Comparison of ENCODE assay signal across 19 cellular contexts in genomic region chr10:128025951-128026350, GRCh38.
"Had no signal": no experiment of that assay in that cellular context is flagged by ENCODE, and none has a peak within 500 bp of the region (broad histone marks: within the 10 kb centered on the region; RNA-seq: fewer than 3 reads in every experiment).

No MANE protein-coding gene starts in this region.

- FAIRE-seq: endothelial cell of umbilical vein, small intestine had no signal

- DNase-seq: activated CD4-positive, alpha-beta T cell treated with anti-CD3 and anti-CD28 coated beads, Interleukin-2, amount 50 U/mL, for 1 hour; activated CD4-positive, CD25-positive, alpha-beta regulatory T cell treated with anti-CD3 and anti-CD28 coated beads, Interleukin-2, amount 50 U/mL, for 72 hours; brain microvascular endothelial cell; caudate nucleus; effector memory CD4-positive, alpha-beta T cell; gastrocnemius medialis; hippocampal formation; left cardiac atrium; nephron progenitor cell; right lobe of liver; small intestine; stimulated activated naive CD4-positive, alpha-beta T cell treated with Interleukin-2 at 50 U/mL for 16 hours; upper lobe of right lung had no signal

- H3K4me3 ChIP-seq: ascending aorta, gastrocnemius medialis, right lobe of liver, upper lobe of right lung had no signal

- H3K36me3 Mint-ChIP-seq: activated naive CD4-positive, alpha-beta T cell treated with anti-CD3 and anti-CD28 coated beads, Interleukin-2, amount 50 U/mL, for 72 hours had no signal

- H3K4me3 Mint-ChIP-seq: nephron progenitor cell had no signal

- H3K36me3 ChIP-seq: ascending aorta, brain microvascular endothelial cell, gastrocnemius medialis, right lobe of liver, upper lobe of right lung had no signal

- H3K27me3 ChIP-seq: ascending aorta, brain microvascular endothelial cell, gastrocnemius medialis, right lobe of liver, upper lobe of right lung had no signal

- H3K27ac ChIP-seq: ascending aorta, brain microvascular endothelial cell, gastrocnemius medialis, right lobe of liver, upper lobe of right lung, VCaP had no signal

- H3K27ac Mint-ChIP-seq: activated naive CD4-positive, alpha-beta T cell treated with anti-CD3 and anti-CD28 coated beads, Interleukin-2, amount 50 U/mL, for 72 hours; nephron progenitor cell had no signal

- H3K4me1 ChIP-seq: ascending aorta, gastrocnemius medialis, right lobe of liver, upper lobe of right lung had no signal

- ATAC-seq: esophagus mucosa, gastrocnemius medialis, left cardiac atrium, right lobe of liver, SK-N-SH treated with all-trans-retinoic acid at 6 μM for 48 hours, upper lobe of right lung had no signal

- H3K9me3 ChIP-seq: ascending aorta, gastrocnemius medialis, right lobe of liver, upper lobe of right lung had no signal

- H3K9me3 Mint-ChIP-seq: activated naive CD4-positive, alpha-beta T cell treated with anti-CD3 and anti-CD28 coated beads, Interleukin-2, amount 50 U/mL, for 72 hours; nephron progenitor cell had no signal
